8 cellular contexts compared by ENCODE assay signal in genomic region chr11:72812604-72812967, GRCh38. TPM values are rescaled to one million over a fixed set of nuclear protein-coding genes. Genes with fewer than 3 reads are reported as not detected.
A peak's percentile ranks its signal among the peaks of the same experiment; 100 is the strongest.
DNase-seq lines count a peak whose midpoint lies in the region; ATAC-seq, FAIRE-seq and TF ChIP-seq lines count a peak whose summit lies in the region.

No MANE protein-coding gene starts in this region.

- H3K36me3 Mint-ChIP-seq in T-helper 1 cell treated with Interleukin-12 subunit alpha and Interleukin-12 subunit beta and Interleukin-4 antibody, amounts not matched to agents 30 μg/mL and 1 μg/mL, for 36 hours (ENCODE audit: low read depth), result peaks cover 38% of the 10 kb centered on the region

- H3K27me3 ChIP-seq in bronchial epithelial cell (ENCODE audit: control insufficient read depth, insufficient read depth, low read length), result no peaks in the 10 kb centered on the region
- no peaks in the 10 kb centered on the region for H3K27me3 ChIP-seq in neuron (ENCODE audit: insufficient read depth, low read length)

- H3K4me1 ChIP-seq in neuron (ENCODE audit: insufficient read depth, low read length), result peaks cover 19% of the 10 kb centered on the region

- peak overlapping the region; percentile 90 for H3K27ac Mint-ChIP-seq in T-helper 1 cell treated with Interleukin-12 subunit alpha and Interleukin-12 subunit beta and Interleukin-4 antibody, amounts not matched to agents 30 μg/mL and 1 μg/mL, for 36 hours

- H2AFZ ChIP-seq in neuron (ENCODE audit: low read depth, low read length), result no peak overlapping the region

- peak overlapping the region; percentile 97 for H3K4me3 Mint-ChIP-seq in T-helper 1 cell treated with Interleukin-12 subunit alpha and Interleukin-12 subunit beta and Interleukin-4 antibody, amounts not matched to agents 30 μg/mL and 1 μg/mL, for 36 hours

- TF ChIP-seq CTCF in bronchial epithelial cell (IDR thresholded peaks at IDR 0.05; ENCODE audit: insufficient read depth, low read length, severe bottlenecking), result no peak

- no peak for FAIRE-seq in bronchial epithelial cell (lab: Jason Lieb, UNC)

- H3K9me3 ChIP-seq in neuron (ENCODE audit: low read length), result no peaks in the 10 kb centered on the region

- peak overlapping the region; percentile 81 for H3K4me3 ChIP-seq in bronchial epithelial cell (ENCODE audit: low read depth, low read length)
- peak overlapping the region; percentile 84 for H3K4me3 ChIP-seq in neuron (ENCODE audit: low read length)

- H3K36me3 ChIP-seq in bronchial epithelial cell (ENCODE audit: control insufficient read depth, insufficient read depth, low read length) (peaks cover 7% of the 10 kb centered on the region), neuron (ENCODE audit: insufficient read depth, low read length) (peaks cover 2% of the 10 kb centered on the region)

- peaks cover 33% of the 10 kb centered on the region for H3K4me1 Mint-ChIP-seq in T-helper 1 cell treated with Interleukin-12 subunit alpha and Interleukin-12 subunit beta and Interleukin-4 antibody, amounts not matched to agents 30 μg/mL and 1 μg/mL, for 36 hours (ENCODE audit: low read depth)

- DNase-seq in T-helper 1 cell (no peak), NCI-H526 (lab: John Stamatoyannopoulos, UW) (peak; percentile 83 to 84), bronchial epithelial cell (ENCODE audit: low read depth) (no peak), NCI-H524 (lab: John Stamatoyannopoulos, UW) (no peak), dedifferentiated amniotic fluid mesenchymal stem cell (ENCODE audit: extremely low spot score) (no peak)

- no peak for ATAC-seq in HG03108 (IDR thresholded peaks at IDR 0.05; ENCODE audit: unreplicated experiment)

- no peaks in the 10 kb centered on the region for H3K27me3 Mint-ChIP-seq in T-helper 1 cell treated with Interleukin-12 subunit alpha and Interleukin-12 subunit beta and Interleukin-4 antibody, amounts not matched to agents 30 μg/mL and 1 μg/mL, for 36 hours (ENCODE audit: low read depth)

- H3K9me3 Mint-ChIP-seq in T-helper 1 cell treated with Interleukin-12 subunit alpha and Interleukin-12 subunit beta and Interleukin-4 antibody, amounts not matched to agents 30 μg/mL and 1 μg/mL, for 36 hours, result no peaks in the 10 kb centered on the region

RNA-seq across cellular contexts. Expression of gene ATG16L2, which starts 1.6 kb away (rescaled TPM):
- total RNA-seq in bronchial epithelial cell, result 5.3 and 8.1 TPM in 2 replicates

RNA-seq across cellular contexts. Expression of gene STARD10, which starts 18.7 kb away (rescaled TPM):
- total RNA-seq in bronchial epithelial cell, result 118 and 179 TPM in 2 replicates

Comparison
In these comparisons a context has a peak if more than half of its experiments do, and no peak if none do; other contexts are left out.
1. DNase-seq: peak in NCI-H526 (2 of 2); none in T-helper 1 cell (0 of 5), bronchial epithelial cell (single experiment), NCI-H524 (0 of 2) and dedifferentiated amniotic fluid mesenchymal stem cell (single experiment).